Comparison of ENCODE assay signal across 31 cellular contexts in the genomic region with DNA sequence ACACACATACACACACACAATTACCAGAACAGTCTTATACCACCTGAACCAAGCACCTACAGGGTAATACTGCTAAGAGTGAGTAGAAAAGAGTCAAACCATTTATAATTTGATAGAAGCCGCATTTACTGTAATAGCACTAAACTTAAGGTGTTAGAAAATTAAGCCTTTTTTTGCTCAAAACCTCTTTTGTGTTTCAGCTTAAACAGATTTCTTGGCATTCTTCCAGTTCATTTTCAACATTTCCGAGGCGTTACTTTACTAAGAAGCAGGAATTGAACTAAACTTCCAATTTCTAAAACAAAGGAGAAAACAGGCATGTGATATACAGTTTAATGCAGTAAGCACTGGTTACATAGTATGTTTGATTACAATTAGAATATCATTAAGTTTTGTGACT.
"Had no signal": no experiment of that assay in that cellular context is flagged by ENCODE, and none has a peak within 500 bp of the region (broad histone marks: within the 10 kb centered on the region; RNA-seq: fewer than 3 reads in every experiment).

No MANE protein-coding gene starts in this region.

- DNase-seq: activated CD4-positive, alpha-beta T cell treated with anti-CD3 and anti-CD28 coated beads, Interleukin-2, amount 10 ng/mL, durations not matched to agents 24 days and 14 days; activated CD4-positive, alpha-beta T cell treated with anti-CD3 and anti-CD28 coated beads, Interleukin-2, amount 50 U/mL, for 4 hours; activated CD8-positive, alpha-beta T cell treated with anti-CD3 and anti-CD28 coated beads for 36 hours; activated gamma-delta T cell; activated naive CD4-positive, alpha-beta T cell treated with Interleukin-2 at 50 U/mL for 16 hours; activated T-cell treated with anti-CD3 and anti-CD28 coated beads, Interleukin-2, amount 50 U/mL, for 24 hours; adrenal gland; brain microvascular endothelial cell; Karpas-422; KBM-7; NCI-H1105; NCI-H1417 treated with DMSO at 0.1 percent for 48 hours; NCI-H187 treated with DMSO at 0.1 percent for 48 hours; NCI-H2081; NCI-H2171 treated with DMSO at 0.1 percent for 48 hours; NCI-H345; NCI-H510A; NCI-H526; NCI-H774; PC-3; Peyer's patch; RPMI8226; SHP77 treated with DMSO at 0.1 percent for 48 hours; SK-N-SH had no signal

- H3K9me3 ChIP-seq: adrenal gland, Peyer's patch, SJSA1, SK-N-SH had no signal

- H3K27ac Mint-ChIP-seq: activated CD4-positive, alpha-beta T cell treated with anti-CD3 and anti-CD28 coated beads, Interleukin-2, amount 10 ng/mL, durations not matched to agents 24 days and 14 days; activated CD8-positive, alpha-beta T cell treated with anti-CD3 and anti-CD28 coated beads for 36 hours; activated naive CD4-positive, alpha-beta T cell treated with anti-CD3 and anti-CD28 coated beads, Interleukin-2, amount 50 U/mL, for 24 hours; activated T-cell treated with anti-CD3 and anti-CD28 coated beads, Interleukin-2, amount 50 U/mL, for 24 hours; activated T-helper 2 cell treated with anti-CD3 and anti-CD28 coated beads, Interferon-gamma antibody, Interleukin-2, Interleukin-4, amounts not matched to agents 10 μg/mL and 5 μg/mL and 100 μg/mL, durations not matched to agents 14 hours and 24 hours and 36 hours; T-helper 1 cell treated with Interleukin-12 subunit alpha and Interleukin-12 subunit beta and Interleukin-4 antibody, amounts not matched to agents 30 μg/mL and 1 μg/mL, for 36 hours; T-helper 2 cell treated with Interferon-gamma antibody and Interleukin-4, amounts not matched to agents 5 μg/mL and 100 μg/mL, for 36 hours had no signal

- H3K36me3 ChIP-seq: adrenal gland, brain microvascular endothelial cell, cardiac muscle cell, Peyer's patch, SJSA1 had no signal

- H3K9me3 Mint-ChIP-seq: activated CD4-positive, alpha-beta T cell treated with anti-CD3 and anti-CD28 coated beads, Interleukin-2, amount 10 ng/mL, durations not matched to agents 24 days and 14 days had no signal

- H3K4me3 ChIP-seq: adrenal gland, cardiac muscle cell, Peyer's patch, SJSA1 had no signal

- H3K27me3 ChIP-seq: adrenal gland, brain microvascular endothelial cell, cardiac muscle cell, Peyer's patch, SJSA1 had no signal

- H3K4me1 Mint-ChIP-seq: activated CD4-positive, alpha-beta T cell treated with anti-CD3 and anti-CD28 coated beads, Interleukin-2, amount 10 ng/mL, durations not matched to agents 24 days and 14 days; activated naive CD4-positive, alpha-beta T cell treated with anti-CD3 and anti-CD28 coated beads, Interleukin-2, amount 50 U/mL, for 24 hours; central memory CD8-positive, alpha-beta T cell had no signal

- H3K36me3 Mint-ChIP-seq: activated naive CD4-positive, alpha-beta T cell treated with anti-CD3 and anti-CD28 coated beads, Interleukin-2, amount 50 U/mL, for 24 hours had no signal

- H3K4me1 ChIP-seq: adrenal gland, Peyer's patch, SJSA1 had no signal

- H3K4me3 Mint-ChIP-seq: activated CD4-positive, alpha-beta T cell treated with anti-CD3 and anti-CD28 coated beads, Interleukin-2, amount 10 ng/mL, durations not matched to agents 24 days and 14 days; activated CD8-positive, alpha-beta T cell treated with anti-CD3 and anti-CD28 coated beads for 36 hours; activated naive CD4-positive, alpha-beta T cell treated with anti-CD3 and anti-CD28 coated beads, Interleukin-2, amount 50 U/mL, for 24 hours; activated T-cell treated with anti-CD3 and anti-CD28 coated beads, Interleukin-2, amount 50 U/mL, for 24 hours; central memory CD8-positive, alpha-beta T cell; T-helper 1 cell treated with Interleukin-12 subunit alpha and Interleukin-12 subunit beta and Interleukin-4 antibody, amounts not matched to agents 30 μg/mL and 1 μg/mL, for 36 hours; T-helper 2 cell treated with Interferon-gamma antibody and Interleukin-4, amounts not matched to agents 5 μg/mL and 100 μg/mL, for 36 hours had no signal

- ATAC-seq: activated CD8-positive, alpha-beta T cell treated with anti-CD3 and anti-CD28 coated beads for 36 hours; PC-3 had no signal

- H3K27me3 Mint-ChIP-seq: activated CD4-positive, alpha-beta T cell treated with anti-CD3 and anti-CD28 coated beads, Interleukin-2, amount 10 ng/mL, durations not matched to agents 24 days and 14 days; activated CD8-positive, alpha-beta T cell treated with anti-CD3 and anti-CD28 coated beads for 36 hours; activated naive CD4-positive, alpha-beta T cell treated with anti-CD3 and anti-CD28 coated beads, Interleukin-2, amount 50 U/mL, for 24 hours; activated T-cell treated with anti-CD3 and anti-CD28 coated beads, Interleukin-2, amount 50 U/mL, for 24 hours; central memory CD8-positive, alpha-beta T cell had no signal

- H3K27ac ChIP-seq: adrenal gland, brain microvascular endothelial cell, cardiac muscle cell, Peyer's patch, SJSA1 had no signal
